ENCODE assay signal across 18 cellular contexts in the genomic region with DNA sequence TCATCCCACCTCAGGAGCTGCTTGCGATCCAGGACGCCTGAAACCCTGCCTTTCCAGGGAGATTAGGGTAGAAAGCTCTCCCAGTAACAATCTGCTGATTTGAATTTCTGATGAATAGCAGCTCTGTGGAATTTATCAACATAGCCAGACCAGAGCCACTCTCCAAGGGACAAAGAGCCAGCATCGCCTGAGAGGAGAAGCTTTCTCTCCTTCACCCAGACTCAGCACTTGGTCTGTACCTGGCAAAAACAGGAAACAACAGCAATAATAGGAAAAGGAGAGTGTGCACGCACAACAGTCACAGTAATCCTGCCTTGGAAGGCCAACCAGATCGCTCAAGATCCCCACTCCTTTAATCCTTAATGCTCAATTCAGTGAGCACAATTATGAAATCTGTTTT. TPM values are rescaled to one million over a fixed set of nuclear protein-coding genes. Genes with fewer than 3 reads are reported as not detected.
DNase-seq lines count a peak whose midpoint lies in the region; ATAC-seq, FAIRE-seq and TF ChIP-seq lines count a peak whose summit lies in the region.
"Had no signal": no experiment of that assay in that cellular context is flagged by ENCODE, and none has a peak within 500 bp of the region (broad histone marks: within the 10 kb centered on the region; RNA-seq: fewer than 3 reads in every experiment).

No MANE protein-coding gene starts in this region.

- no peaks in the 10 kb centered on the region for H3K9me1 ChIP-seq in keratinocyte (ENCODE audit: control insufficient read depth, extremely low read depth, insufficient read depth, low read length)

- peaks cover 26% of the 10 kb centered on the region for H3F3A ChIP-seq in smooth muscle cell (ENCODE audit: low read depth)

- peak; percentile 67 for FAIRE-seq in keratinocyte (lab: Jason Lieb, UNC)
- FAIRE-seq: frontal cortex, GM12892 had no signal

- peak overlapping the region; percentile 67; the same call in 1 of the 2 replicates for H3K4me3 Mint-ChIP-seq in HFFc6

- no peaks in the 10 kb centered on the region for H3K27me3 ChIP-seq in keratinocyte (ENCODE audit: control insufficient read depth, extremely low read depth, insufficient read depth, low read length)
- no peaks in the 10 kb centered on the region for H3K27me3 ChIP-seq in smooth muscle cell (ENCODE audit: low read depth)

- H3K4me1 Mint-ChIP-seq in HFFc6 (ENCODE audit: low read depth) = peaks cover 76% of the 10 kb centered on the region

- dilution Hi-C loops in keratinocyte (cut with MboI; ENCODE audit: extremely low pct_ligation_motif_present, low sequenced_read_pairs) = no loop called here

- H4K20me1 ChIP-seq in keratinocyte (ENCODE audit: control insufficient read depth, extremely low read depth, insufficient read depth, low read length) = no peaks in the 10 kb centered on the region
- H4K20me1 ChIP-seq in smooth muscle cell (ENCODE audit: low read depth) = no peaks in the 10 kb centered on the region

- H3K36me3 Mint-ChIP-seq in HFFc6 (ENCODE audit: low read depth) = peaks cover 10% of the 10 kb centered on the region

- H3K4me2 ChIP-seq in keratinocyte (ENCODE audit: control insufficient read depth, extremely low read depth, insufficient read depth, low read depth, low read length) (peak overlapping the region; percentile 2), smooth muscle cell (peak overlapping the region; percentile 80)

- H3K36me3 ChIP-seq in keratinocyte (ENCODE audit: control insufficient read depth in 2 of 2, extremely low read depth in 1 of 2, insufficient read depth in 2 of 2, low read length in 2 of 2) = no peaks in the 10 kb centered on the region
- H3K36me3 ChIP-seq in smooth muscle cell (ENCODE audit: low read depth) = no peaks in the 10 kb centered on the region
- H3K36me3 ChIP-seq: suprapubic skin had no signal

- H3K9me3 Mint-ChIP-seq in HFFc6 = no peaks in the 10 kb centered on the region

- H3K9ac ChIP-seq in keratinocyte (ENCODE audit: control insufficient read depth, extremely low read depth, insufficient read depth, low read length) = no peak overlapping the region
- H3K9ac ChIP-seq in smooth muscle cell (ENCODE audit: low read depth) = peak overlapping the region; percentile 88

- no peak overlapping the region for H3K4me3 ChIP-seq in keratinocyte (ENCODE audit: control insufficient read depth in 2 of 3, extremely low read depth in 1 of 3, insufficient read depth in 2 of 3, low read depth in 1 of 3, low read length in 3 of 3)
- no peak overlapping the region for H3K4me3 ChIP-seq in smooth muscle cell
- H3K4me3 ChIP-seq: suprapubic skin had no signal

- no peak for DNase-seq in HFFc6
- peak; percentile 24 for DNase-seq in amniotic epithelial cell (ENCODE audit: low read depth)
- no peak for DNase-seq in keratinocyte (ENCODE audit: low read depth, low spot score)
- no peak for DNase-seq in smooth muscle cell (lab: John Stamatoyannopoulos, UW; ENCODE audit: unreplicated experiment)
- no peak for DNase-seq in NCI-H82 treated with DMSO at 0.1 percent for 48 hours (lab: John Stamatoyannopoulos, UW; ENCODE audit: unreplicated experiment)
- DNase-seq: activated effector memory CD4-positive, alpha-beta T cell treated with Interleukin-2 at 50 U/mL for 16 hours; C1 segment of cervical spinal cord; NCI-H2081 treated with DMSO at 0.1 percent for 48 hours; NCI-H82; stimulated activated CD4-positive, alpha-beta T cell treated with anti-CD3 and anti-CD28 coated beads, Interleukin-15, amount 100 ng/mL, for 24 hours had no signal

- H2AFZ ChIP-seq in keratinocyte (ENCODE audit: control insufficient read depth, low read length) (peak overlapping the region; percentile 81), smooth muscle cell (ENCODE audit: low read depth) (peak overlapping the region; percentile 78)

- H3K27ac Mint-ChIP-seq in HFFc6 = peak overlapping the region; percentile 36
- H3K27ac Mint-ChIP-seq: progenitor cell of endocrine pancreas had no signal

- no peaks in the 10 kb centered on the region for H3K79me2 ChIP-seq in keratinocyte (ENCODE audit: control insufficient read depth, insufficient read depth, low read length)
- no peaks in the 10 kb centered on the region for H3K79me2 ChIP-seq in smooth muscle cell (ENCODE audit: low read depth)

- TF ChIP-seq CTCF in HFFc6 (IDR thresholded peaks at IDR 0.05) (no peak), keratinocyte (optimal IDR thresholded peaks at IDR 0.05 in 1 of 3, IDR thresholded peaks at IDR 0.05 in 1 of 3, conservative IDR thresholded peaks at IDR 0.05 in 1 of 3; ENCODE audit: extremely low read depth in 1 of 3, insufficient read depth in 2 of 3, low read length in 3 of 3) (no peak), smooth muscle cell (IDR thresholded peaks at IDR 0.05; ENCODE audit: borderline replicate concordance, insufficient read depth, poor library complexity, severe bottlenecking) (no peak)

- ATAC-seq in GM18907 (IDR thresholded peaks at IDR 0.05; ENCODE audit: unreplicated experiment) = no peak
- no peak for ATAC-seq in HG03521 (IDR thresholded peaks at IDR 0.05; ENCODE audit: unreplicated experiment)

- peak overlapping the region; percentile 42 for H3K27ac ChIP-seq in keratinocyte (ENCODE audit: control insufficient read depth, insufficient read depth, low read length)
- peak overlapping the region; percentile 100 for H3K27ac ChIP-seq in smooth muscle cell (ENCODE audit: low read depth)
- H3K27ac ChIP-seq: suprapubic skin had no signal

- H3K9me3 ChIP-seq in keratinocyte (ENCODE audit: control insufficient read depth, low read depth, low read length) (no peaks in the 10 kb centered on the region), smooth muscle cell (replicated peaks; ENCODE audit: low read depth) (no peaks in the 10 kb centered on the region)
- H3K9me3 ChIP-seq: suprapubic skin had no signal

- no peaks in the 10 kb centered on the region; the same call in 1 of the 2 replicates for H3K27me3 Mint-ChIP-seq in HFFc6 (ENCODE audit: insufficient read depth)
- H3K27me3 Mint-ChIP-seq: progenitor cell of endocrine pancreas had no signal

- H3K4me1 ChIP-seq in keratinocyte (ENCODE audit: control insufficient read depth, extremely low read depth, insufficient read depth, low read length) (peaks cover 37% of the 10 kb centered on the region), smooth muscle cell (ENCODE audit: low read depth) (peaks cover 47% of the 10 kb centered on the region)

- 29% methylated on average over 5 of the region's 5 CpGs for WGBS in smooth muscle cell (ENCODE audit: low lambda C conversion rate)

RNA-seq across cellular contexts. Expression of a gene that starts 22.3 kb away (rescaled TPM):
- under 1 TPM; 0.05 to 0.14 (median 0.07) TPM for total RNA-seq in HFFc6 (2021; fragmentation: NEBNext Ultra II Directional; extraction: Animal tissue kit (Norgen Biotek cat#: 25700))
- 0.16 to 0.46 TPM (median 0.16 TPM) in 3 replicates for polyA plus RNA-seq in keratinocyte
- polyA plus RNA-seq in keratinocyte (2011; ENCODE audit: low read depth) = not detected
- polyA plus RNA-seq in keratinocyte (2011; cell fraction: cytosol; rRNA removed) = 0.07 and 0.08 TPM in 2 replicates
- 0.45 and 0.50 TPM in 2 replicates for polyA plus RNA-seq in keratinocyte (2011; cell fraction: nucleus; rRNA removed)
- 0.21 TPM in 1 of 2 replicates, not detected in the other for polyA plus RNA-seq in keratinocyte (2012; ENCODE audit: low replicate concordance)
- 0.10 to 0.49 TPM (median 0.35 TPM) in 3 replicates for polyA minus RNA-seq in keratinocyte
- not detected for polyA minus RNA-seq in keratinocyte (2011; cell fraction: cytosol; rRNA and poly(A)+ RNA removed)
- 0.63 and 1.7 TPM in 2 replicates for polyA minus RNA-seq in keratinocyte (2011; cell fraction: nucleus; rRNA and poly(A)+ RNA removed)
- total RNA-seq in smooth muscle cell = 0.09 and 3.0 TPM in 2 replicates
- polyA plus RNA-seq in smooth muscle cell = 0.03 and 0.08 TPM in 2 replicates
- total RNA-seq: frontal cortex, mesenteric fat pad, SK-MEL-5 had no signal

RNA-seq across cellular contexts. Expression of a gene that starts 34.5 kb away (rescaled TPM):
- 10 to 100 TPM; 29.3 to 41.6 (median 31.9) TPM for total RNA-seq in HFFc6 (2021; fragmentation: NEBNext Ultra II Directional; extraction: Animal tissue kit (Norgen Biotek cat#: 25700))
- 15.8 to 21.7 TPM (median 21.0 TPM) in 3 replicates for polyA plus RNA-seq in keratinocyte
- polyA plus RNA-seq in keratinocyte (2011; ENCODE audit: low read depth) = 24.9 TPM
- 7.7 and 10.3 TPM in 2 replicates for polyA plus RNA-seq in keratinocyte (2011; cell fraction: cytosol; rRNA removed)
- polyA plus RNA-seq in keratinocyte (2011; cell fraction: nucleus; rRNA removed) = 25.4 and 31.5 TPM in 2 replicates
- 10.5 and 17.1 TPM in 2 replicates for polyA plus RNA-seq in keratinocyte (2012; ENCODE audit: low replicate concordance)
- polyA minus RNA-seq in keratinocyte = 7.9 to 19.4 TPM (median 16.5 TPM) in 3 replicates
- polyA minus RNA-seq in keratinocyte (2011; cell fraction: cytosol; rRNA and poly(A)+ RNA removed) = 20.3 TPM
- polyA minus RNA-seq in keratinocyte (2011; cell fraction: nucleus; rRNA and poly(A)+ RNA removed) = 31.2 and 42.1 TPM in 2 replicates
- total RNA-seq in smooth muscle cell = 82.1 and 86.1 TPM in 2 replicates
- polyA plus RNA-seq in smooth muscle cell = 44.6 and 77.5 TPM in 2 replicates
